Comparison of ENCODE assay signal across 3 cellular contexts in the genomic region with DNA sequence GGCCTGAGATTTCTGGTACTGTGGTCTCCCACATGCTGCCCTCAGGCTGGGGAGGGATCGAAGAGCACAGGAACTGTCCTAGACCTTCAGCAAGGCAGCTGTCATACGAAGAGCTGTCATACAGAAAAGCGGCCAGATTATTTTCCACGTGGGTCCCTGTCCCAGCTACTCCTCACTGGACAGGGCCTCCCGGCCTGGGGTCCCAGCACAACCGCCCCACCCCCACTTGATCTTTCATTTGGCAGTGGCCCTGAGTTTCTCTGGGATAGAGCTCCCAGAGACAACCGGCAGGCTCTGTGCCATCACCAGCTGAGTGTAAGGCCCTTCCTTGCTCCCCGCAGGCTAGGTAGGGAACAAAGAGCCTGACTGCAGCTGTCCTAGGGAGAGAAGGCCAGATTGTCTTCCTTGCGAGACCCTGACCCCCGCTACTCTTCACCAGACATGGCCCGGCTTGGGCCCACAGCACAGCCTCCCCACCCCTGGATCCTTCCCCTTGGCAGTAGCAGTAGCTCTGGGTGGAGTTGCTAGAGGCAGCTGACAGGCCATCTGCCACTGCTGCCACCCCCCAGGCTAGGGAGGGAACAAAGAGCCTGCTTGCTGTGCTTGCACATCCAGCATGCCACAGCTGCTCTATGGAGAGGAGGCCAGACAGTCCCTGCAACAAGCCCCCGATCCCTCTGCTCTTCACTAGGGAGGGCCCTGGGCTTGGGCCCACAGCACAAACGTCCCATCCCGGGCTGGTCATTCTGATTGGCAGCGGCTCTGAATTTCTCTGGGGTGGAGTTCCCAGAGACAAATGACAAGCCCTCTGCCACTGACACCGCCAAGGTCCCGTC.
TF ChIP-seq lines count a peak whose summit lies in the region.

No MANE protein-coding gene starts in this region.

TF ChIP-seq in SK-N-SH treated with all-trans-retinoic acid at 6 μM for 48 hours, 23 proteins besides CTCF, POLR2A, EP300 and RAD21:
- no peak for TF ChIP-seq ZFP3 (CRISPR knock-in tag; IDR thresholded peaks at IDR 0.05)
- TF ChIP-seq SNAI2 (CRISPR knock-in tag; IDR thresholded peaks at IDR 0.05) = no peak
- no peak for TF ChIP-seq OSR1 (CRISPR knock-in tag; IDR thresholded peaks at IDR 0.05)
- TF ChIP-seq GLIS3 (CRISPR knock-in tag; IDR thresholded peaks at IDR 0.05) = no peak
- no peak for TF ChIP-seq CSRNP3 (CRISPR knock-in tag; IDR thresholded peaks at IDR 0.05)
- TF ChIP-seq TCF4 (CRISPR knock-in tag; IDR thresholded peaks at IDR 0.05; ENCODE audit: borderline replicate concordance) = no peak
- no peak for TF ChIP-seq ZNF8 (CRISPR knock-in tag; IDR thresholded peaks at IDR 0.05)
- TF ChIP-seq ARNTL (CRISPR knock-in tag; IDR thresholded peaks at IDR 0.05; ENCODE audit: borderline replicate concordance, low read depth) = no peak
- no peak for TF ChIP-seq ZFP30 (CRISPR knock-in tag; IDR thresholded peaks at IDR 0.05)

TF ChIP-seq in SK-N-SH, 30 proteins besides CTCF, POLR2A, EP300 and RAD21:
- TF ChIP-seq IRF3 (IDR thresholded peaks at IDR 0.05; ENCODE audit: low read depth, low read length) = no peak
- no peak for TF ChIP-seq FOSL2 (IDR thresholded peaks at IDR 0.05; ENCODE audit: borderline replicate concordance, low read depth)
- TF ChIP-seq RCOR1 (IDR thresholded peaks at IDR 0.05; ENCODE audit: low read length) = no peak
- TF ChIP-seq RFX5 (IDR thresholded peaks at IDR 0.05; ENCODE audit: low read length) = no peak
- TF ChIP-seq ELF1 (IDR thresholded peaks at IDR 0.05) = no peak
- TF ChIP-seq GATA2 (CRISPR knock-in tag; IDR thresholded peaks at IDR 0.05) = no peak
- TF ChIP-seq CHD2 (IDR thresholded peaks at IDR 0.05; ENCODE audit: low read length, partially characterized antibody) = no peak
- TF ChIP-seq NRF1 (IDR thresholded peaks at IDR 0.05; ENCODE audit: low read depth, low read length) = no peak
- no peak for TF ChIP-seq SMC3 (IDR thresholded peaks at IDR 0.05; ENCODE audit: low read depth, low read length)
- no peak for TF ChIP-seq MXI1 (IDR thresholded peaks at IDR 0.05; ENCODE audit: low read depth, low read length)
- TF ChIP-seq REST (IDR thresholded peaks at IDR 0.05; ENCODE audit: low read depth, low read length) = no peak
- TF ChIP-seq GABPA (IDR thresholded peaks at IDR 0.05; ENCODE audit: low read depth) = no peak
- TF ChIP-seq TAF1 (IDR thresholded peaks at IDR 0.05; ENCODE audit: borderline replicate concordance, low read depth, low read length) = no peak
- no peak for TF ChIP-seq YY1 (IDR thresholded peaks at IDR 0.05; ENCODE audit: low read depth)
- no peak for TF ChIP-seq MEF2A (IDR thresholded peaks at IDR 0.05; ENCODE audit: borderline replicate concordance, low read depth)
- no peak for TF ChIP-seq FOXM1 (IDR thresholded peaks at IDR 0.05; ENCODE audit: low read depth)
- no peak for TF ChIP-seq SIN3A (IDR thresholded peaks at IDR 0.05; ENCODE audit: borderline replicate concordance, low read depth, low read length)
- TF ChIP-seq JUND (IDR thresholded peaks at IDR 0.05) = no peak
TF ChIP-seq in SK-N-SH: peak in this region for 0.

TF ChIP-seq in K562, 482 proteins besides CTCF, POLR2A, EP300 and RAD21:
- TF ChIP-seq SP1 (CRISPR knock-in tag; IDR thresholded peaks at IDR 0.05) (no peak), TCFL5 (CRISPR knock-in tag; conservative IDR thresholded peaks at IDR 0.05) (no peak), HOXB6 (CRISPR knock-in tag; IDR thresholded peaks at IDR 0.05; ENCODE audit: borderline replicate concordance) (no peak), ZNF444 (CRISPR knock-in tag; IDR thresholded peaks at IDR 0.05) (no peak), CSDE1 (IDR thresholded peaks at IDR 0.05) (no peak), NCOA6 (IDR thresholded peaks at IDR 0.05) (no peak), BRF1 (IDR thresholded peaks at IDR 0.05; ENCODE audit: borderline replicate concordance, extremely low read depth, insufficient read length) (no peak), HDAC6 (IDR thresholded peaks at IDR 0.05; ENCODE audit: low read depth, low read length) (no peak), MEF2D (tag; conservative IDR thresholded peaks at IDR 0.05; ENCODE audit: low read depth) (no peak), ZNF583 (CRISPR knock-in tag; IDR thresholded peaks at IDR 0.05) (no peak), ESRRA (IDR thresholded peaks at IDR 0.05; ENCODE audit: borderline replicate concordance, low read depth) (no peak), ZBTB1 (CRISPR knock-in tag; IDR thresholded peaks at IDR 0.05; ENCODE audit: borderline replicate concordance, low read depth) (no peak), RBFOX2 (IDR thresholded peaks at IDR 0.05; ENCODE audit: low read depth, low read length) (no peak), ZNF239 (CRISPR knock-in tag; IDR thresholded peaks at IDR 0.05) (no peak), ZBTB43 (CRISPR knock-in tag; IDR thresholded peaks at IDR 0.05) (no peak), ZNF696 (CRISPR knock-in tag; conservative IDR thresholded peaks at IDR 0.05) (no peak), ZNF41 (CRISPR knock-in tag; conservative IDR thresholded peaks at IDR 0.05) (no peak), ZNF561 (CRISPR knock-in tag; conservative IDR thresholded peaks at IDR 0.05) (no peak), ARID3B (CRISPR knock-in tag; IDR thresholded peaks at IDR 0.05; ENCODE audit: borderline replicate concordance) (no peak)
- TF ChIP-seq, protein P1, sequence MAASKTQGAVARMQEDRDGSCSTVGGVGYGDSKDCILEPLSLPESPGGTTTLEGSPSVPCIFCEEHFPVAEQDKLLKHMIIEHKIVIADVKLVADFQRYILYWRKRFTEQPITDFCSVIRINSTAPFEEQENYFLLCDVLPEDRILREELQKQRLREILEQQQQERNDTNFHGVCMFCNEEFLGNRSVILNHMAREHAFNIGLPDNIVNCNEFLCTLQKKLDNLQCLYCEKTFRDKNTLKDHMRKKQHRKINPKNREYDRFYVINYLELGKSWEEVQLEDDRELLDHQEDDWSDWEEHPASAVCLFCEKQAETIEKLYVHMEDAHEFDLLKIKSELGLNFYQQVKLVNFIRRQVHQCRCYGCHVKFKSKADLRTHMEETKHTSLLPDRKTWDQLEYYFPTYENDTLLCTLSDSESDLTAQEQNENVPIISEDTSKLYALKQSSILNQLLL (CRISPR knock-in tag; IDR thresholded peaks at IDR 0.05; ENCODE audit: borderline replicate concordance) = no peak
TF ChIP-seq in K562: peak in this region for 0.
